1 cellular context compared by ENCODE assay signal in genomic region chr7:139658919-139659675, GRCh38.
A peak's percentile ranks its signal among the peaks of the same experiment; 100 is the strongest.
TF ChIP-seq lines count a peak whose summit lies in the region.

No MANE protein-coding gene starts in this region.

TF ChIP-seq in HepG2, 621 proteins besides CTCF, POLR2A, EP300 and RAD21 (continued from another document and continues in another):
- TF ChIP-seq, protein P1, sequence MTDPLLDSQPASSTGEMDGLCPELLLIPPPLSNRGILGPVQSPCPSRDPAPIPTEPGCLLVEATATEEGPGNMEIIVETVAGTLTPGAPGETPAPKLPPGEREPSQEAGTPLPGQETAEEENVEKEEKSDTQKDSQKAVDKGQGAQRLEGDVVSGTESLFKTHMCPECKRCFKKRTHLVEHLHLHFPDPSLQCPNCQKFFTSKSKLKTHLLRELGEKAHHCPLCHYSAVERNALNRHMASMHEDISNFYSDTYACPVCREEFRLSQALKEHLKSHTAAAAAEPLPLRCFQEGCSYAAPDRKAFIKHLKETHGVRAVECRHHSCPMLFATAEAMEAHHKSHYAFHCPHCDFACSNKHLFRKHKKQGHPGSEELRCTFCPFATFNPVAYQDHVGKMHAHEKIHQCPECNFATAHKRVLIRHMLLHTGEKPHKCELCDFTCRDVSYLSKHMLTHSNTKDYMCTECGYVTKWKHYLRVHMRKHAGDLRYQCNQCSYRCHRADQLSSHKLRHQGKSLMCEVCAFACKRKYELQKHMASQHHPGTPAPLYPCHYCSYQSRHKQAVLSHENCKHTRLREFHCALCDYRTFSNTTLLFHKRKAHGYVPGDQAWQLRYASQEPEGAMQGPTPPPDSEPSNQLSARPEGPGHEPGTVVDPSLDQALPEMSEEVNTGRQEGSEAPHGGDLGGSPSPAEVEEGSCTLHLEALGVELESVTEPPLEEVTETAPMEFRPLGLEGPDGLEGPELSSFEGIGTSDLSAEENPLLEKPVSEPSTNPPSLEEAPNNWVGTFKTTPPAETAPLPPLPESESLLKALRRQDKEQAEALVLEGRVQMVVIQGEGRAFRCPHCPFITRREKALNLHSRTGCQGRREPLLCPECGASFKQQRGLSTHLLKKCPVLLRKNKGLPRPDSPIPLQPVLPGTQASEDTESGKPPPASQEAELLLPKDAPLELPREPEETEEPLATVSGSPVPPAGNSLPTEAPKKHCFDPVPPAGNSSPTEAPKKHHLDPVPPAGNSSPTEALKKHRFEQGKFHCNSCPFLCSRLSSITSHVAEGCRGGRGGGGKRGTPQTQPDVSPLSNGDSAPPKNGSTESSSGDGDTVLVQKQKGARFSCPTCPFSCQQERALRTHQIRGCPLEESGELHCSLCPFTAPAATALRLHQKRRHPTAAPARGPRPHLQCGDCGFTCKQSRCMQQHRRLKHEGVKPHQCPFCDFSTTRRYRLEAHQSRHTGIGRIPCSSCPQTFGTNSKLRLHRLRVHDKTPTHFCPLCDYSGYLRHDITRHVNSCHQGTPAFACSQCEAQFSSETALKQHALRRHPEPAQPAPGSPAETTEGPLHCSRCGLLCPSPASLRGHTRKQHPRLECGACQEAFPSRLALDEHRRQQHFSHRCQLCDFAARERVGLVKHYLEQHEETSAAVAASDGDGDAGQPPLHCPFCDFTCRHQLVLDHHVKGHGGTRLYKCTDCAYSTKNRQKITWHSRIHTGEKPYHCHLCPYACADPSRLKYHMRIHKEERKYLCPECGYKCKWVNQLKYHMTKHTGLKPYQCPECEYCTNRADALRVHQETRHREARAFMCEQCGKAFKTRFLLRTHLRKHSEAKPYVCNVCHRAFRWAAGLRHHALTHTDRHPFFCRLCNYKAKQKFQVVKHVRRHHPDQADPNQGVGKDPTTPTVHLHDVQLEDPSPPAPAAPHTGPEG (CRISPR knock-in tag; IDR thresholded peaks at IDR 0.05): no peak
- TF ChIP-seq, protein P2, sequence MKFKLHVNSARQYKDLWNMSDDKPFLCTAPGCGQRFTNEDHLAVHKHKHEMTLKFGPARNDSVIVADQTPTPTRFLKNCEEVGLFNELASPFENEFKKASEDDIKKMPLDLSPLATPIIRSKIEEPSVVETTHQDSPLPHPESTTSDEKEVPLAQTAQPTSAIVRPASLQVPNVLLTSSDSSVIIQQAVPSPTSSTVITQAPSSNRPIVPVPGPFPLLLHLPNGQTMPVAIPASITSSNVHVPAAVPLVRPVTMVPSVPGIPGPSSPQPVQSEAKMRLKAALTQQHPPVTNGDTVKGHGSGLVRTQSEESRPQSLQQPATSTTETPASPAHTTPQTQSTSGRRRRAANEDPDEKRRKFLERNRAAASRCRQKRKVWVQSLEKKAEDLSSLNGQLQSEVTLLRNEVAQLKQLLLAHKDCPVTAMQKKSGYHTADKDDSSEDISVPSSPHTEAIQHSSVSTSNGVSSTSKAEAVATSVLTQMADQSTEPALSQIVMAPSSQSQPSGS (CRISPR knock-in tag; IDR thresholded peaks at IDR 0.05): no peak
- TF ChIP-seq IKZF1 (IDR thresholded peaks at IDR 0.05): no peak
- TF ChIP-seq RFXANK (CRISPR knock-in tag; IDR thresholded peaks at IDR 0.05): no peak
- no peak for TF ChIP-seq ZNF343 (CRISPR knock-in tag; IDR thresholded peaks at IDR 0.05)
- TF ChIP-seq MIER2 (CRISPR knock-in tag; IDR thresholded peaks at IDR 0.05): no peak
- TF ChIP-seq THAP11 (CRISPR knock-in tag; IDR thresholded peaks at IDR 0.05): peak; percentile 26; the same call in 1 of the 2 replicates
- no peak for TF ChIP-seq ZBTB38 (CRISPR knock-in tag; IDR thresholded peaks at IDR 0.05)
- peak; percentile 63 for TF ChIP-seq XRCC5 (optimal IDR thresholded peaks at IDR 0.05; ENCODE audit: low read length)
- TF ChIP-seq HBP1 (CRISPR knock-in tag; IDR thresholded peaks at IDR 0.05; ENCODE audit: low read depth): 0 out of 2 replicates have a peak, but pooled peaks have one; percentile 24
- TF ChIP-seq NR2F6 (IDR thresholded peaks at IDR 0.05): no peak
- peak; percentile 44; the same call in 1 of the 2 replicates for TF ChIP-seq NR2F6 (CRISPR knock-in tag; IDR thresholded peaks at IDR 0.05)
- TF ChIP-seq KLF6 (CRISPR knock-in tag; IDR thresholded peaks at IDR 0.05): no peak
- no peak for TF ChIP-seq ZNF547 (CRISPR knock-in tag; IDR thresholded peaks at IDR 0.05)
- no peak for TF ChIP-seq ZNF251 (CRISPR knock-in tag; IDR thresholded peaks at IDR 0.05)
- peak; percentile 94 for TF ChIP-seq ZNF263 (CRISPR knock-in tag; IDR thresholded peaks at IDR 0.05)
- no peak for TF ChIP-seq ZHX1 (CRISPR knock-in tag; IDR thresholded peaks at IDR 0.05; ENCODE audit: low read depth)
- no peak for TF ChIP-seq ZNF34 (CRISPR knock-in tag; IDR thresholded peaks at IDR 0.05; ENCODE audit: borderline replicate concordance)
- TF ChIP-seq, protein P3, sequence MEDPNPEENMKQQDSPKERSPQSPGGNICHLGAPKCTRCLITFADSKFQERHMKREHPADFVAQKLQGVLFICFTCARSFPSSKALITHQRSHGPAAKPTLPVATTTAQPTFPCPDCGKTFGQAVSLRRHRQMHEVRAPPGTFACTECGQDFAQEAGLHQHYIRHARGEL (CRISPR knock-in tag; IDR thresholded peaks at IDR 0.05): no peak
- TF ChIP-seq KDM2A (CRISPR knock-in tag; IDR thresholded peaks at IDR 0.05; ENCODE audit: borderline replicate concordance, low read depth): peak; percentile 31; the same call in 1 of the 2 replicates
- no peak for TF ChIP-seq MTF2 (CRISPR knock-in tag; IDR thresholded peaks at IDR 0.05; ENCODE audit: borderline replicate concordance)
- no peak for TF ChIP-seq GTF2F1 (IDR thresholded peaks at IDR 0.05; ENCODE audit: low read length)
- no peak for TF ChIP-seq CHD4 (IDR thresholded peaks at IDR 0.05; ENCODE audit: borderline replicate concordance, low read length)
- no peak for TF ChIP-seq ZNF598 (CRISPR knock-in tag; IDR thresholded peaks at IDR 0.05; ENCODE audit: borderline replicate concordance)
- no peak for TF ChIP-seq MEIS1 (CRISPR knock-in tag; IDR thresholded peaks at IDR 0.05; ENCODE audit: borderline replicate concordance)
- no peak for TF ChIP-seq YEATS2 (CRISPR knock-in tag; IDR thresholded peaks at IDR 0.05; ENCODE audit: borderline replicate concordance)
- no peak for TF ChIP-seq ZNF329 (CRISPR knock-in tag; IDR thresholded peaks at IDR 0.05; ENCODE audit: low read depth)
- TF ChIP-seq PTBP1 (IDR thresholded peaks at IDR 0.05; ENCODE audit: low read depth, low read length, poor library complexity, severe bottlenecking): no peak
- no peak for TF ChIP-seq ZNF24 (IDR thresholded peaks at IDR 0.05)
- no peak for TF ChIP-seq ZNF616 (CRISPR knock-in tag; IDR thresholded peaks at IDR 0.05; ENCODE audit: low read depth)
- no peak for TF ChIP-seq CBFB (CRISPR knock-in tag; IDR thresholded peaks at IDR 0.05)
- TF ChIP-seq FOSL2 (CRISPR knock-in tag; IDR thresholded peaks at IDR 0.05): 0 out of 2 replicates have a peak, but pooled peaks have one; percentile 26
- peak; percentile 84; the same call in 1 of the 2 replicates for TF ChIP-seq SOX5 (CRISPR knock-in tag; IDR thresholded peaks at IDR 0.05; ENCODE audit: borderline replicate concordance)
- TF ChIP-seq NCOA5 (CRISPR knock-in tag; IDR thresholded peaks at IDR 0.05): no peak
- TF ChIP-seq RCOR2 (CRISPR knock-in tag; IDR thresholded peaks at IDR 0.05): peak; percentile 34
- no peak for TF ChIP-seq NR2F1 (CRISPR knock-in tag; IDR thresholded peaks at IDR 0.05)
- TF ChIP-seq, protein P4, sequence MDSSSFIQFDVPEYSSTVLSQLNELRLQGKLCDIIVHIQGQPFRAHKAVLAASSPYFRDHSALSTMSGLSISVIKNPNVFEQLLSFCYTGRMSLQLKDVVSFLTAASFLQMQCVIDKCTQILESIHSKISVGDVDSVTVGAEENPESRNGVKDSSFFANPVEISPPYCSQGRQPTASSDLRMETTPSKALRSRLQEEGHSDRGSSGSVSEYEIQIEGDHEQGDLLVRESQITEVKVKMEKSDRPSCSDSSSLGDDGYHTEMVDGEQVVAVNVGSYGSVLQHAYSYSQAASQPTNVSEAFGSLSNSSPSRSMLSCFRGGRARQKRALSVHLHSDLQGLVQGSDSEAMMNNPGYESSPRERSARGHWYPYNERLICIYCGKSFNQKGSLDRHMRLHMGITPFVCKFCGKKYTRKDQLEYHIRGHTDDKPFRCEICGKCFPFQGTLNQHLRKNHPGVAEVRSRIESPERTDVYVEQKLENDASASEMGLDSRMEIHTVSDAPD (CRISPR knock-in tag; IDR thresholded peaks at IDR 0.05): no peak; the same call in 1 of the 2 replicates
- peak; percentile 46; the same call in 1 of the 2 replicates for TF ChIP-seq KMT2A (CRISPR knock-in tag; IDR thresholded peaks at IDR 0.05)
- TF ChIP-seq REXO4 (CRISPR knock-in tag; IDR thresholded peaks at IDR 0.05; ENCODE audit: borderline replicate concordance): no peak
- TF ChIP-seq ZFP82 (CRISPR knock-in tag; IDR thresholded peaks at IDR 0.05; ENCODE audit: borderline replicate concordance): no peak
- TF ChIP-seq SRY (CRISPR knock-in tag; IDR thresholded peaks at IDR 0.05): no peak
- TF ChIP-seq HMG20B (CRISPR knock-in tag; conservative IDR thresholded peaks at IDR 0.05): peak; percentile 31; the same call in 1 of the 2 replicates
- TF ChIP-seq KLF11 (CRISPR knock-in tag; IDR thresholded peaks at IDR 0.05): no peak
- TF ChIP-seq ZNF260 (CRISPR knock-in tag; IDR thresholded peaks at IDR 0.05; ENCODE audit: borderline replicate concordance, low read depth): no peak
- TF ChIP-seq, protein P5, sequence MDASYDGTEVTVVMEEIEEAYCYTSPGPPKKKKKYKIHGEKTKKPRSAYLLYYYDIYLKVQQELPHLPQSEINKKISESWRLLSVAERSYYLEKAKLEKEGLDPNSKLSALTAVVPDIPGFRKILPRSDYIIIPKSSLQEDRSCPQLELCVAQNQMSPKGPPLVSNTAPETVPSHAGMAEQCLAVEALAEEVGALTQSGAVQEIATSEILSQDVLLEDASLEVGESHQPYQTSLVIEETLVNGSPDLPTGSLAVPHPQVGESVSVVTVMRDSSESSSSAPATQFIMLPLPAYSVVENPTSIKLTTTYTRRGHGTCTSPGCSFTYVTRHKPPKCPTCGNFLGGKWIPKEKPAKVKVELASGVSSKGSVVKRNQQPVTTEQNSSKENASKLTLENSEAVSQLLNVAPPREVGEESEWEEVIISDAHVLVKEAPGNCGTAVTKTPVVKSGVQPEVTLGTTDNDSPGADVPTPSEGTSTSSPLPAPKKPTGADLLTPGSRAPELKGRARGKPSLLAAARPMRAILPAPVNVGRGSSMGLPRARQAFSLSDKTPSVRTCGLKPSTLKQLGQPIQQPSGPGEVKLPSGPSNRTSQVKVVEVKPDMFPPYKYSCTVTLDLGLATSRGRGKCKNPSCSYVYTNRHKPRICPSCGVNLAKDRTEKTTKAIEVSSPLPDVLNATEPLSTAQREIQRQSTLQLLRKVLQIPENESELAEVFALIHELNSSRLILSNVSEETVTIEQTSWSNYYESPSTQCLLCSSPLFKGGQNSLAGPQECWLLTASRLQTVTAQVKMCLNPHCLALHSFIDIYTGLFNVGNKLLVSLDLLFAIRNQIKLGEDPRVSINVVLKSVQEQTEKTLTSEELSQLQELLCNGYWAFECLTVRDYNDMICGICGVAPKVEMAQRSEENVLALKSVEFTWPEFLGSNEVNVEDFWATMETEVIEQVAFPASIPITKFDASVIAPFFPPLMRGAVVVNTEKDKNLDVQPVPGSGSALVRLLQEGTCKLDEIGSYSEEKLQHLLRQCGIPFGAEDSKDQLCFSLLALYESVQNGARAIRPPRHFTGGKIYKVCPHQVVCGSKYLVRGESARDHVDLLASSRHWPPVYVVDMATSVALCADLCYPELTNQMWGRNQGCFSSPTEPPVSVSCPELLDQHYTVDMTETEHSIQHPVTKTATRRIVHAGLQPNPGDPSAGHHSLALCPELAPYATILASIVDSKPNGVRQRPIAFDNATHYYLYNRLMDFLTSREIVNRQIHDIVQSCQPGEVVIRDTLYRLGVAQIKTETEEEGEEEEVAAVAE (CRISPR knock-in tag; IDR thresholded peaks at IDR 0.05; ENCODE audit: borderline replicate concordance): 0 out of 2 replicates have a peak, but pooled peaks have one; percentile 13
- TF ChIP-seq, protein P6, sequence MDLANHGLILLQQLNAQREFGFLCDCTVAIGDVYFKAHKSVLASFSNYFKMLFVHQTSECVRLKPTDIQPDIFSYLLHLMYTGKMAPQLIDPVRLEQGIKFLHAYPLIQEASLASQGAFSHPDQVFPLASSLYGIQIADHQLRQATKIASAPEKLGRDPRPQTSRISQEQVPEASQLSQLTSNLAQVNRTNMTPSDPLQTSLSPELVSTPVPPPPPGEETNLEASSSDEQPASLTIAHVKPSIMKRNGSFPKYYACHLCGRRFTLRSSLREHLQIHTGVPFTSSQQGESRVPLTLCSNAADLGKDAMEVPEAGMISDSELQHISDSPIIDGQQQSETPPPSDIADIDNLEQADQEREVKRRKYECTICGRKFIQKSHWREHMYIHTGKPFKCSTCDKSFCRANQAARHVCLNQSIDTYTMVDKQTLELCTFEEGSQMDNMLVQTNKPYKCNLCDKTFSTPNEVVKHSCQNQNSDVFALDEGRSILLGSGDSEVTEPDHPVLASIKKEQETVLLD (CRISPR knock-in tag; IDR thresholded peaks at IDR 0.05; ENCODE audit: low read depth): no peak
- TF ChIP-seq, protein P7, sequence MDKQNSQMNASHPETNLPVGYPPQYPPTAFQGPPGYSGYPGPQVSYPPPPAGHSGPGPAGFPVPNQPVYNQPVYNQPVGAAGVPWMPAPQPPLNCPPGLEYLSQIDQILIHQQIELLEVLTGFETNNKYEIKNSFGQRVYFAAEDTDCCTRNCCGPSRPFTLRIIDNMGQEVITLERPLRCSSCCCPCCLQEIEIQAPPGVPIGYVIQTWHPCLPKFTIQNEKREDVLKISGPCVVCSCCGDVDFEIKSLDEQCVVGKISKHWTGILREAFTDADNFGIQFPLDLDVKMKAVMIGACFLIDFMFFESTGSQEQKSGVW (CRISPR knock-in tag; IDR thresholded peaks at IDR 0.05; ENCODE audit: borderline replicate concordance): no peak
- TF ChIP-seq ARNTL (CRISPR knock-in tag; IDR thresholded peaks at IDR 0.05): no peak
